Comparison of ENCODE assay signal across 31 cellular contexts in genomic region chr9:115425614-115426013, GRCh38.
"Had no signal": no experiment of that assay in that cellular context is flagged by ENCODE, and none has a peak within 500 bp of the region (broad histone marks: within the 10 kb centered on the region; RNA-seq: fewer than 3 reads in every experiment).

No MANE protein-coding gene starts in this region.

- DNase-seq: naive thymus-derived CD8-positive, alpha-beta T cell; occipital lobe; ovary; posterior cingulate gyrus; psoas muscle; right cardiac atrium; right lobe of liver; sigmoid colon; spleen; stimulated activated CD4-positive, alpha-beta T cell treated with anti-CD3 and anti-CD28 coated beads, Interleukin-12 subunit alpha, Interleukin-12 subunit beta, amount 100 ng/mL, for 4 hours; stimulated activated CD4-positive, alpha-beta T cell treated with anti-CD3 and anti-CD28 coated beads, Interleukin-1b, Interleukin-23, amount 100 ng/mL, for 48 hours; stimulated activated CD4-positive, alpha-beta T cell treated with anti-CD3 and anti-CD28 coated beads, Interleukin-4, amount 100 ng/mL, for 1 hour; stimulated activated CD4-positive, alpha-beta T cell treated with anti-CD3 and anti-CD28 coated beads, Interleukin-4, amount 100 ng/mL, for 4 hours; stimulated activated CD8-positive, alpha-beta memory T cell treated with anti-CD3 and anti-CD28 coated beads, Interleukin-4, amount 100 ng/mL, for 48 hours; stimulated activated naive CD4-positive, alpha-beta T cell; stimulated activated naive CD8-positive, alpha-beta T cell treated with anti-CD3 and anti-CD28 coated beads, Interleukin-15, amount 100 ng/mL, for 72 hours; stimulated activated naive CD8-positive, alpha-beta T cell treated with anti-CD3 and anti-CD28 coated beads, Interleukin-15, Interleukin-2, amounts not matched to agents 100 U/mL and 50 U/mL, for 24 hours; substantia nigra; testis; tibial artery; transverse colon; upper lobe of right lung; uterus had no signal

- H3K4me3 Mint-ChIP-seq: naive thymus-derived CD8-positive, alpha-beta T cell; nephron; neural progenitor cell; stimulated activated memory B cell treated with anti-CD40 and anti-IgM and Interleukin-4, amounts not matched to agents 10 μg/mL and 1 μg/mL and 100 μg/mL, for 72 hours; stimulated activated naive CD8-positive, alpha-beta T cell treated with anti-CD3 and anti-CD28 coated beads, Interleukin-15, amount 100 ng/mL, for 72 hours; type B pancreatic cell had no signal

- ATAC-seq: naive thymus-derived CD8-positive, alpha-beta T cell; psoas muscle; right cardiac atrium; right lobe of liver; stimulated activated memory B cell treated with anti-CD40 and anti-IgM and Interleukin-4, amounts not matched to agents 10 μg/mL and 1 μg/mL and 100 μg/mL, for 72 hours; stimulated activated naive CD8-positive, alpha-beta T cell treated with anti-CD3 and anti-CD28 coated beads, Interleukin-15, amount 100 ng/mL, for 72 hours; stimulated activated naive CD8-positive, alpha-beta T cell treated with anti-CD3 and anti-CD28 coated beads, Interleukin-15, Interleukin-2, amounts not matched to agents 100 U/mL and 50 U/mL, for 24 hours; upper lobe of right lung had no signal

- H3K27me3 ChIP-seq: neural progenitor cell, ovary, right lobe of liver, sigmoid colon, spleen, suprapubic skin, testis, tibial artery, transverse colon, upper lobe of right lung, uterus had no signal

- H3K36me3 ChIP-seq: neural progenitor cell, ovary, right lobe of liver, sigmoid colon, spleen, suprapubic skin, tibial artery, transverse colon, upper lobe of right lung, uterus had no signal

- H3K36me3 Mint-ChIP-seq: stimulated activated memory B cell treated with anti-CD40 and anti-IgM and Interleukin-4, amounts not matched to agents 10 μg/mL and 1 μg/mL and 100 μg/mL, for 72 hours; type B pancreatic cell had no signal

- H3K9ac ChIP-seq: neural progenitor cell, parathyroid adenoma had no signal

- H3K9me3 ChIP-seq: ovary, right lobe of liver, sigmoid colon, suprapubic skin, testis, upper lobe of right lung, uterus had no signal

- H3K4me1 Mint-ChIP-seq: naive thymus-derived CD8-positive, alpha-beta T cell; nephron; neural progenitor cell; stimulated activated memory B cell treated with anti-CD40 and anti-IgM and Interleukin-4, amounts not matched to agents 10 μg/mL and 1 μg/mL and 100 μg/mL, for 72 hours; stimulated activated naive CD8-positive, alpha-beta T cell treated with anti-CD3 and anti-CD28 coated beads, Interleukin-15, amount 100 ng/mL, for 72 hours had no signal

- H3K27ac Mint-ChIP-seq: naive thymus-derived CD8-positive, alpha-beta T cell; nephron; neural progenitor cell; progenitor cell of endocrine pancreas; stimulated activated memory B cell treated with anti-CD40 and anti-IgM and Interleukin-4, amounts not matched to agents 10 μg/mL and 1 μg/mL and 100 μg/mL, for 72 hours; stimulated activated naive CD8-positive, alpha-beta T cell treated with anti-CD3 and anti-CD28 coated beads, Interleukin-15, amount 100 ng/mL, for 72 hours; type B pancreatic cell had no signal

- H3K4me3 ChIP-seq: neural progenitor cell, ovary, psoas muscle, right lobe of liver, sigmoid colon, smooth muscle cell, spleen, suprapubic skin, testis, tibial artery, transverse colon, upper lobe of right lung, uterus had no signal

- H3K27ac ChIP-seq: neural progenitor cell, ovary, parathyroid adenoma, psoas muscle, right lobe of liver, sigmoid colon, spleen, suprapubic skin, testis, transverse colon, upper lobe of right lung, uterus had no signal

- H3K27me3 Mint-ChIP-seq: naive thymus-derived CD8-positive, alpha-beta T cell; progenitor cell of endocrine pancreas; stimulated activated memory B cell treated with anti-CD40 and anti-IgM and Interleukin-4, amounts not matched to agents 10 μg/mL and 1 μg/mL and 100 μg/mL, for 72 hours; stimulated activated naive CD8-positive, alpha-beta T cell treated with anti-CD3 and anti-CD28 coated beads, Interleukin-15, amount 100 ng/mL, for 72 hours; type B pancreatic cell had no signal

- H3K4me1 ChIP-seq: neural progenitor cell, parathyroid adenoma, psoas muscle, right lobe of liver, sigmoid colon, spleen, suprapubic skin, testis, transverse colon, upper lobe of right lung, uterus had no signal
